ENCODE assay signal across 1 cellular context in genomic region chr1:6590046-6590445, GRCh38.
TF ChIP-seq lines count a peak whose summit lies in the region.

No MANE protein-coding gene starts in this region.

TF ChIP-seq in endothelial cell of umbilical vein, 7 proteins besides CTCF, POLR2A, EP300 and RAD21:
- TF ChIP-seq JUN (IDR thresholded peaks at IDR 0.05; ENCODE audit: borderline replicate concordance, insufficient read depth, insufficient read length, low read depth) (no peak), POLR2AphosphoS5 (IDR thresholded peaks at IDR 0.05; ENCODE audit: insufficient read depth, low read depth, low read length) (peak; percentile 20), GATA2 (IDR thresholded peaks at IDR 0.05; ENCODE audit: insufficient read depth, insufficient read length, low read depth, low read length) (no peak), FOS (IDR thresholded peaks at IDR 0.05; ENCODE audit: borderline replicate concordance, insufficient read depth, low read length) (no peak)
TF ChIP-seq in endothelial cell of umbilical vein: peak in this region for 1.
